In the genomic region with DNA sequence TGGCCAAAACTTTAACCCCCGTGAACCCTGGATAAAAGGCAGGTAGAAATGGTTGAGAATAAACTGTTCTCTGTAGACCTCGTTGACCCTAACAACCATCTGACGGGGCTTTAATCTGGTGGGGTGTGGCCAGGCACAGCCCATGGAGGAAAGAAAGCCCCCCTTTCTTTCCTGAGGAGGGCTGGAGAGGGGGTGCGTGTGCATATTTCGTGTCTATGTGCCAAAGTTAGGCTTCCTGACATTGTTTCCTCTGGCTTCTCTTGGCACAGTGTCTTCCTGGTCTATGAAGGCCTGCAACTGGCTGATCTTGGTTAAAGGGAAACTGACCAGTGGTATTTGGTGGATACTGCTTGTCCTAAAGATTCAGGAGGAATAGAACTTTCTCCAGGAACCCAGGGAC, we compare ENCODE assay signal across 2 cellular contexts.
TF ChIP-seq lines count a peak whose summit lies in the region.

No MANE protein-coding gene starts in this region.

TF ChIP-seq in SK-N-SH, 30 proteins besides CTCF, POLR2A, EP300 and RAD21:
- no peak for TF ChIP-seq ELF1 (IDR thresholded peaks at IDR 0.05)
- no peak for TF ChIP-seq TEAD4 (IDR thresholded peaks at IDR 0.05; ENCODE audit: borderline replicate concordance, insufficient read depth)
- TF ChIP-seq TCF12 (IDR thresholded peaks at IDR 0.05) = no peak
- TF ChIP-seq, protein P1, sequence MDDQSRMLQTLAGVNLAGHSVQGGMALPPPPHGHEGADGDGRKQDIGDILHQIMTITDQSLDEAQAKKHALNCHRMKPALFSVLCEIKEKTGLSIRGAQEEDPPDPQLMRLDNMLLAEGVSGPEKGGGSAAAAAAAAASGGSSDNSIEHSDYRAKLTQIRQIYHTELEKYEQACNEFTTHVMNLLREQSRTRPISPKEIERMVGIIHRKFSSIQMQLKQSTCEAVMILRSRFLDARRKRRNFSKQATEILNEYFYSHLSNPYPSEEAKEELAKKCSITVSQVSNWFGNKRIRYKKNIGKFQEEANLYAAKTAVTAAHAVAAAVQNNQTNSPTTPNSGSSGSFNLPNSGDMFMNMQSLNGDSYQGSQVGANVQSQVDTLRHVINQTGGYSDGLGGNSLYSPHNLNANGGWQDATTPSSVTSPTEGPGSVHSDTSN (IDR thresholded peaks at IDR 0.05) = no peak
- TF ChIP-seq NFIC (IDR thresholded peaks at IDR 0.05; ENCODE audit: borderline replicate concordance) = no peak
- no peak for TF ChIP-seq NRF1 (IDR thresholded peaks at IDR 0.05; ENCODE audit: low read depth, low read length)
- no peak for TF ChIP-seq RCOR1 (IDR thresholded peaks at IDR 0.05; ENCODE audit: low read length)
- TF ChIP-seq, protein P2, sequence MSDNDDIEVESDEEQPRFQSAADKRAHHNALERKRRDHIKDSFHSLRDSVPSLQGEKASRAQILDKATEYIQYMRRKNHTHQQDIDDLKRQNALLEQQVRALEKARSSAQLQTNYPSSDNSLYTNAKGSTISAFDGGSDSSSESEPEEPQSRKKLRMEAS (IDR thresholded peaks at IDR 0.05; ENCODE audit: low read depth) = no peak
- TF ChIP-seq, protein P3, sequence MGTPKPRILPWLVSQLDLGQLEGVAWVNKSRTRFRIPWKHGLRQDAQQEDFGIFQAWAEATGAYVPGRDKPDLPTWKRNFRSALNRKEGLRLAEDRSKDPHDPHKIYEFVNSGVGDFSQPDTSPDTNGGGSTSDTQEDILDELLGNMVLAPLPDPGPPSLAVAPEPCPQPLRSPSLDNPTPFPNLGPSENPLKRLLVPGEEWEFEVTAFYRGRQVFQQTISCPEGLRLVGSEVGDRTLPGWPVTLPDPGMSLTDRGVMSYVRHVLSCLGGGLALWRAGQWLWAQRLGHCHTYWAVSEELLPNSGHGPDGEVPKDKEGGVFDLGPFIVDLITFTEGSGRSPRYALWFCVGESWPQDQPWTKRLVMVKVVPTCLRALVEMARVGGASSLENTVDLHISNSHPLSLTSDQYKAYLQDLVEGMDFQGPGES (IDR thresholded peaks at IDR 0.05; ENCODE audit: low read depth, low read length) = no peak
- TF ChIP-seq, protein P4, sequence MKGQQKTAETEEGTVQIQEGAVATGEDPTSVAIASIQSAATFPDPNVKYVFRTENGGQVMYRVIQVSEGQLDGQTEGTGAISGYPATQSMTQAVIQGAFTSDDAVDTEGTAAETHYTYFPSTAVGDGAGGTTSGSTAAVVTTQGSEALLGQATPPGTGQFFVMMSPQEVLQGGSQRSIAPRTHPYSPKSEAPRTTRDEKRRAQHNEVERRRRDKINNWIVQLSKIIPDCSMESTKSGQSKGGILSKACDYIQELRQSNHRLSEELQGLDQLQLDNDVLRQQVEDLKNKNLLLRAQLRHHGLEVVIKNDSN (IDR thresholded peaks at IDR 0.05; ENCODE audit: borderline replicate concordance, low read depth) = no peak
- TF ChIP-seq GATA2 (CRISPR knock-in tag; IDR thresholded peaks at IDR 0.05) = no peak
- TF ChIP-seq MEF2A (IDR thresholded peaks at IDR 0.05; ENCODE audit: borderline replicate concordance, low read depth) = no peak
- no peak for TF ChIP-seq FOXM1 (IDR thresholded peaks at IDR 0.05; ENCODE audit: low read depth)
- no peak for TF ChIP-seq RFX5 (IDR thresholded peaks at IDR 0.05; ENCODE audit: low read length)
- no peak for TF ChIP-seq SMC3 (IDR thresholded peaks at IDR 0.05; ENCODE audit: low read depth, low read length)
- no peak for TF ChIP-seq CHD2 (IDR thresholded peaks at IDR 0.05; ENCODE audit: low read length, partially characterized antibody)
- TF ChIP-seq, protein P5, sequence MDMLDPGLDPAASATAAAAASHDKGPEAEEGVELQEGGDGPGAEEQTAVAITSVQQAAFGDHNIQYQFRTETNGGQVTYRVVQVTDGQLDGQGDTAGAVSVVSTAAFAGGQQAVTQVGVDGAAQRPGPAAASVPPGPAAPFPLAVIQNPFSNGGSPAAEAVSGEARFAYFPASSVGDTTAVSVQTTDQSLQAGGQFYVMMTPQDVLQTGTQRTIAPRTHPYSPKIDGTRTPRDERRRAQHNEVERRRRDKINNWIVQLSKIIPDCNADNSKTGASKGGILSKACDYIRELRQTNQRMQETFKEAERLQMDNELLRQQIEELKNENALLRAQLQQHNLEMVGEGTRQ (IDR thresholded peaks at IDR 0.05; ENCODE audit: borderline replicate concordance, low read depth, low read length) = no peak
- TF ChIP-seq, protein P6, sequence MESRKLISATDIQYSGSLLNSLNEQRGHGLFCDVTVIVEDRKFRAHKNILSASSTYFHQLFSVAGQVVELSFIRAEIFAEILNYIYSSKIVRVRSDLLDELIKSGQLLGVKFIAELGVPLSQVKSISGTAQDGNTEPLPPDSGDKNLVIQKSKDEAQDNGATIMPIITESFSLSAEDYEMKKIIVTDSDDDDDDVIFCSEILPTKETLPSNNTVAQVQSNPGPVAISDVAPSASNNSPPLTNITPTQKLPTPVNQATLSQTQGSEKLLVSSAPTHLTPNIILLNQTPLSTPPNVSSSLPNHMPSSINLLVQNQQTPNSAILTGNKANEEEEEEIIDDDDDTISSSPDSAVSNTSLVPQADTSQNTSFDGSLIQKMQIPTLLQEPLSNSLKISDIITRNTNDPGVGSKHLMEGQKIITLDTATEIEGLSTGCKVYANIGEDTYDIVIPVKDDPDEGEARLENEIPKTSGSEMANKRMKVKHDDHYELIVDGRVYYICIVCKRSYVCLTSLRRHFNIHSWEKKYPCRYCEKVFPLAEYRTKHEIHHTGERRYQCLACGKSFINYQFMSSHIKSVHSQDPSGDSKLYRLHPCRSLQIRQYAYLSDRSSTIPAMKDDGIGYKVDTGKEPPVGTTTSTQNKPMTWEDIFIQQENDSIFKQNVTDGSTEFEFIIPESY (IDR thresholded peaks at IDR 0.05; ENCODE audit: borderline replicate concordance, low read depth) = no peak

TF ChIP-seq in SK-N-SH treated with all-trans-retinoic acid at 6 μM for 48 hours, 23 proteins besides CTCF, POLR2A, EP300 and RAD21:
- TF ChIP-seq ARNTL (CRISPR knock-in tag; IDR thresholded peaks at IDR 0.05; ENCODE audit: borderline replicate concordance, low read depth) (no peak), ZFP3 (CRISPR knock-in tag; IDR thresholded peaks at IDR 0.05) (no peak), ESRRG (CRISPR knock-in tag; IDR thresholded peaks at IDR 0.05) (no peak), ZFP30 (CRISPR knock-in tag; IDR thresholded peaks at IDR 0.05) (no peak), TOX (CRISPR knock-in tag; IDR thresholded peaks at IDR 0.05; ENCODE audit: borderline replicate concordance) (no peak), SNAI2 (CRISPR knock-in tag; IDR thresholded peaks at IDR 0.05) (no peak)
- TF ChIP-seq, protein P7, sequence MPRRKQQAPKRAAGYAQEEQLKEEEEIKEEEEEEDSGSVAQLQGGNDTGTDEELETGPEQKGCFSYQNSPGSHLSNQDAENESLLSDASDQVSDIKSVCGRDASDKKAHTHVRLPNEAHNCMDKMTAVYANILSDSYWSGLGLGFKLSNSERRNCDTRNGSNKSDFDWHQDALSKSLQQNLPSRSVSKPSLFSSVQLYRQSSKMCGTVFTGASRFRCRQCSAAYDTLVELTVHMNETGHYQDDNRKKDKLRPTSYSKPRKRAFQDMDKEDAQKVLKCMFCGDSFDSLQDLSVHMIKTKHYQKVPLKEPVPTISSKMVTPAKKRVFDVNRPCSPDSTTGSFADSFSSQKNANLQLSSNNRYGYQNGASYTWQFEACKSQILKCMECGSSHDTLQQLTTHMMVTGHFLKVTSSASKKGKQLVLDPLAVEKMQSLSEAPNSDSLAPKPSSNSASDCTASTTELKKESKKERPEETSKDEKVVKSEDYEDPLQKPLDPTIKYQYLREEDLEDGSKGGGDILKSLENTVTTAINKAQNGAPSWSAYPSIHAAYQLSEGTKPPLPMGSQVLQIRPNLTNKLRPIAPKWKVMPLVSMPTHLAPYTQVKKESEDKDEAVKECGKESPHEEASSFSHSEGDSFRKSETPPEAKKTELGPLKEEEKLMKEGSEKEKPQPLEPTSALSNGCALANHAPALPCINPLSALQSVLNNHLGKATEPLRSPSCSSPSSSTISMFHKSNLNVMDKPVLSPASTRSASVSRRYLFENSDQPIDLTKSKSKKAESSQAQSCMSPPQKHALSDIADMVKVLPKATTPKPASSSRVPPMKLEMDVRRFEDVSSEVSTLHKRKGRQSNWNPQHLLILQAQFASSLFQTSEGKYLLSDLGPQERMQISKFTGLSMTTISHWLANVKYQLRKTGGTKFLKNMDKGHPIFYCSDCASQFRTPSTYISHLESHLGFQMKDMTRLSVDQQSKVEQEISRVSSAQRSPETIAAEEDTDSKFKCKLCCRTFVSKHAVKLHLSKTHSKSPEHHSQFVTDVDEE (CRISPR knock-in tag; IDR thresholded peaks at IDR 0.05) = no peak
